In the genomic region with DNA sequence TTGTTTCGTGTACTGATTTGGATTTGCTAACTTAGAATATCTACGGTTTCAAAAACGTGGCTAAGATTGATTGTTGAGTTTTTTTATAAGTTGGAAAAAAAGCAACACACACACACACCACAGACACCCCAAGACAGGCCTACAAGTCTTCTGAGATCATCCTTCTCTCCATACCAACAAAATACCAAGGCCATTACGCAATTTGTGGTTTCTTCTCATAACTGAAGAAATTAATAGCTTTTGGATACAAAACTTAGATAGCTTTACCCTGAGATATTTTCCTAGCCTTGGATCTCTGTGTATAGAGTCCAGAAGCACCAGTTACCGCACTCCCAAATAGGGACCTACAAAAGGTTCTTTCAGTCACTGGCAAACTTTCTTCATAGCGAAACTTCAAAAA, we compare ENCODE assay signal across 1 cellular context.
TF ChIP-seq lines count a peak whose summit lies in the region.

No MANE protein-coding gene starts in this region.

TF ChIP-seq in SK-N-SH treated with all-trans-retinoic acid at 6 μM for 48 hours, 23 proteins besides CTCF, POLR2A, EP300 and RAD21 (continued from another document):
- TF ChIP-seq, protein P1, sequence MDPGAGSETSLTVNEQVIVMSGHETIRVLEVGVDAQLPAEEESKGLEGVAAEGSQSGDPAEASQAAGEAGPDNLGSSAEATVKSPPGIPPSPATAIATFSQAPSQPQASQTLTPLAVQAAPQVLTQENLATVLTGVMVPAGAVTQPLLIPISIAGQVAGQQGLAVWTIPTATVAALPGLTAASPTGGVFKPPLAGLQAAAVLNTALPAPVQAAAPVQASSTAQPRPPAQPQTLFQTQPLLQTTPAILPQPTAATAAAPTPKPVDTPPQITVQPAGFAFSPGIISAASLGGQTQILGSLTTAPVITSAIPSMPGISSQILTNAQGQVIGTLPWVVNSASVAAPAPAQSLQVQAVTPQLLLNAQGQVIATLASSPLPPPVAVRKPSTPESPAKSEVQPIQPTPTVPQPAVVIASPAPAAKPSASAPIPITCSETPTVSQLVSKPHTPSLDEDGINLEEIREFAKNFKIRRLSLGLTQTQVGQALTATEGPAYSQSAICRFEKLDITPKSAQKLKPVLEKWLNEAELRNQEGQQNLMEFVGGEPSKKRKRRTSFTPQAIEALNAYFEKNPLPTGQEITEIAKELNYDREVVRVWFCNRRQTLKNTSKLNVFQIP (CRISPR knock-in tag; IDR thresholded peaks at IDR 0.05; ENCODE audit: borderline replicate concordance, low read depth), result 0 out of 2 replicates have a peak, but pooled peaks have one; percentile 28
- peak; percentile 78 for TF ChIP-seq ISL1 (CRISPR knock-in tag; IDR thresholded peaks at IDR 0.05)
